Comparison of ENCODE assay signal across 24 cellular contexts in genomic region chr19:1146858-1147780, GRCh38. TPM values are rescaled to one million over a fixed set of nuclear protein-coding genes. Genes with fewer than 3 reads are reported as not detected.
A peak's percentile ranks its signal among the peaks of the same experiment; 100 is the strongest.
DNase-seq lines count a peak whose midpoint lies in the region; ATAC-seq, FAIRE-seq and TF ChIP-seq lines count a peak whose summit lies in the region.
"Had no signal": no experiment of that assay in that cellular context is flagged by ENCODE, and none has a peak within 500 bp of the region (broad histone marks: within the 10 kb centered on the region; RNA-seq: fewer than 3 reads in every experiment).

No MANE protein-coding gene starts in this region.

- in situ Hi-C loops in brain microvascular endothelial cell (cut with HindIII; ENCODE audit: low pct_ligation_motif_present, low sequenced_read_pairs) = no loop called here

- DNase-seq in A549 (ENCODE audit: low read depth in 1 of 2, low spot score in 1 of 2) (no peak), endodermal cell (no peak), nephron progenitor cell (no peak), brain microvascular endothelial cell (no peak)
- no peak for DNase-seq in activated naive CD4-positive, alpha-beta T cell treated with anti-CD3 and anti-CD28 coated beads, Interleukin-2, amount 10 ng/mL, durations not matched to agents 7 days and 5 days
- DNase-seq: CD4-positive, CD25-positive, alpha-beta regulatory T cell; H9; HFFc6; Kasumi-1; NCI-H1105 treated with DMSO at 0.1 percent for 48 hours; NCI-H2029; NCI-H446 treated with DMSO at 0.1 percent for 48 hours; NCI-H526; NCI-H82; NK-92 treated with Interleukin-12 subunit alpha and Interleukin-12 subunit beta, amount 100 ng/mL, for 24 hours; PC-3; Right ventricle myocardium superior had no signal

- no peak for TF ChIP-seq RAD21 in A549 (conservative IDR thresholded peaks at IDR 0.05 in 1 of 2, IDR thresholded peaks at IDR 0.05 in 1 of 2)

- H3K9me3 Mint-ChIP-seq in endodermal cell (no peaks in the 10 kb centered on the region), nephron progenitor cell (peaks cover 15% of the 10 kb centered on the region)
- no peaks in the 10 kb centered on the region for H3K9me3 Mint-ChIP-seq in activated naive CD4-positive, alpha-beta T cell treated with anti-CD3 and anti-CD28 coated beads, Interleukin-2, amount 10 ng/mL, durations not matched to agents 7 days and 5 days
- H3K9me3 Mint-ChIP-seq: CD4-positive, CD25-positive, alpha-beta regulatory T cell had no signal

- TF ChIP-seq CTCF in A549 (IDR thresholded peaks at IDR 0.05) (no peak), endodermal cell (conservative IDR thresholded peaks at IDR 0.05) (no peak), nephron progenitor cell (IDR thresholded peaks at IDR 0.05) (no peak), brain microvascular endothelial cell (IDR thresholded peaks at IDR 0.05; ENCODE audit: low read depth, low read length, missing control alignments) (no peak)

- H3K4me1 ChIP-seq in A549 = peaks cover 16% of the 10 kb centered on the region
- H3K4me1 ChIP-seq in HUES6 (ENCODE audit: control insufficient read depth, insufficient read depth, low read length) = peaks cover 14% of the 10 kb centered on the region
- no peaks in the 10 kb centered on the region for H3K4me1 ChIP-seq in endodermal cell (ENCODE audit: control insufficient read depth, insufficient read depth, low read length)
- H3K4me1 ChIP-seq: BLaER1, SJSA1 had no signal

- CTCF ChIA-PET in A549 (lab: Yijun Ruan, JAX) = interaction anchor here (1.1 kb wide), 1 partner anchor 12 kb away, joined by 3 read pairs; no protein-coding TSS in a partner anchor
- CTCF ChIA-PET in activated naive CD4-positive, alpha-beta T cell treated with anti-CD3 and anti-CD28 coated beads, Interleukin-2, amount 10 ng/mL, durations not matched to agents 7 days and 5 days (lab: Charles Lee) = no interaction called here

- no peak for TF ChIP-seq POLR2A in A549 (IDR thresholded peaks at IDR 0.05; ENCODE audit: low read length)

- 88% methylated on average over 21 of the region's 38 CpGs for WGBS in A549 (ENCODE audit: missing lambda C conversion rate)
- 89 to 94% methylated on average over 12 to 37 of the region's 38 CpGs for WGBS in endodermal cell (ENCODE audit: insufficient coverage in 1 of 2, insufficient read length in 1 of 2), 2 experiments

- no peaks in the 10 kb centered on the region for H3K4me1 Mint-ChIP-seq in endodermal cell
- peaks cover 33% of the 10 kb centered on the region for H3K4me1 Mint-ChIP-seq in nephron progenitor cell
- no peaks in the 10 kb centered on the region for H3K4me1 Mint-ChIP-seq in activated naive CD4-positive, alpha-beta T cell treated with anti-CD3 and anti-CD28 coated beads, Interleukin-2, amount 10 ng/mL, durations not matched to agents 7 days and 5 days

- H3K9ac ChIP-seq in HUES6 (ENCODE audit: low read length) (no peak overlapping the region), endodermal cell (ENCODE audit: extremely low read depth, low read length, poor library complexity, severe bottlenecking) (no peak overlapping the region)
- H3K9ac ChIP-seq: BLaER1 had no signal

- H3K27ac Mint-ChIP-seq in endodermal cell = peak overlapping the region; percentile 48
- H3K27ac Mint-ChIP-seq in nephron progenitor cell = peak overlapping the region; percentile 32
- no peak overlapping the region for H3K27ac Mint-ChIP-seq in activated naive CD4-positive, alpha-beta T cell treated with anti-CD3 and anti-CD28 coated beads, Interleukin-2, amount 10 ng/mL, durations not matched to agents 7 days and 5 days
- H3K27ac Mint-ChIP-seq: CD4-positive, CD25-positive, alpha-beta regulatory T cell; HFFc6 had no signal

- H3K36me3 Mint-ChIP-seq in endodermal cell (ENCODE audit: low read depth) (peaks cover 37% of the 10 kb centered on the region), nephron progenitor cell (ENCODE audit: low read depth) (peaks cover 38% of the 10 kb centered on the region)
- H3K36me3 Mint-ChIP-seq in activated naive CD4-positive, alpha-beta T cell treated with anti-CD3 and anti-CD28 coated beads, Interleukin-2, amount 10 ng/mL, durations not matched to agents 7 days and 5 days = peaks cover 36% of the 10 kb centered on the region

- no peak for FAIRE-seq in A549 (lab: Jason Lieb, UNC)
- FAIRE-seq: D721Med, GM18507, K562 had no signal

- H3K4me3 Mint-ChIP-seq in endodermal cell (no peak overlapping the region), nephron progenitor cell (no peak overlapping the region)
- no peak overlapping the region for H3K4me3 Mint-ChIP-seq in activated naive CD4-positive, alpha-beta T cell treated with anti-CD3 and anti-CD28 coated beads, Interleukin-2, amount 10 ng/mL, durations not matched to agents 7 days and 5 days
- H3K4me3 Mint-ChIP-seq: H9, HFFc6 had no signal

- H3K9me3 ChIP-seq in A549 (no peaks in the 10 kb centered on the region), HUES6 (ENCODE audit: control insufficient read depth, insufficient read depth, low read depth, low read length) (no peaks in the 10 kb centered on the region), endodermal cell (ENCODE audit: control insufficient read depth, low read length) (no peaks in the 10 kb centered on the region)
- H3K9me3 ChIP-seq: SJSA1 had no signal

- H3K27ac ChIP-seq in A549 (peak overlapping the region in 1 of 2 experiments; percentile 68; a peak in 3 of 6 replicates), HUES6 (ENCODE audit: low read depth, low read length) (peak overlapping the region; percentile 41; the same call in 1 of the 2 replicates), endodermal cell (ENCODE audit: low read depth, low read length) (peak overlapping the region; percentile 41), brain microvascular endothelial cell (no peak overlapping the region)
- H3K27ac ChIP-seq: BLaER1, SJSA1 had no signal

- H3K27me3 ChIP-seq in HUES6 (ENCODE audit: control insufficient read depth, insufficient read depth, low read length) = no peaks in the 10 kb centered on the region
- no peaks in the 10 kb centered on the region for H3K27me3 ChIP-seq in endodermal cell (ENCODE audit: control insufficient read depth, insufficient read depth, low read length, poor library complexity, severe bottlenecking)
- H3K27me3 ChIP-seq in brain microvascular endothelial cell (replicated peaks) = no peaks in the 10 kb centered on the region
- H3K27me3 ChIP-seq: BLaER1, SJSA1 had no signal

- no peak overlapping the region for H3K4me2 ChIP-seq in A549
- H3K4me2 ChIP-seq: BLaER1 had no signal

- ATAC-seq in A549 (peak; percentile 9 to 11; a peak in 3 of 6 replicates), HG03521 (IDR thresholded peaks at IDR 0.05; ENCODE audit: unreplicated experiment) (no peak)
- ATAC-seq: PC-3 had no signal

- peaks cover 41% of the 10 kb centered on the region for H3K36me3 ChIP-seq in HUES6 (ENCODE audit: control insufficient read depth, insufficient read depth, low read length)
- peaks cover 14% of the 10 kb centered on the region for H3K36me3 ChIP-seq in endodermal cell (ENCODE audit: control insufficient read depth, insufficient read depth, low read length)
- H3K36me3 ChIP-seq in brain microvascular endothelial cell (replicated peaks) = peaks cover 36% of the 10 kb centered on the region

- no peak overlapping the region for H3K4me3 ChIP-seq in A549
- no peak overlapping the region for H3K4me3 ChIP-seq in HUES6 (ENCODE audit: low read depth, low read length)
- no peak overlapping the region for H3K4me3 ChIP-seq in endodermal cell (ENCODE audit: low read length)
- no peak overlapping the region for H3K4me3 ChIP-seq in brain microvascular endothelial cell (ENCODE audit: low read depth, low read length)
- H3K4me3 ChIP-seq: BLaER1, K562, SJSA1 had no signal

- POLR2A ChIA-PET in A549 (lab: Yijun Ruan, JAX) = no interaction called here

- H3K27me3 Mint-ChIP-seq in endodermal cell (ENCODE audit: insufficient read depth) (no peaks in the 10 kb centered on the region), nephron progenitor cell (ENCODE audit: low read depth, poor library complexity) (peaks cover 2% of the 10 kb centered on the region)
- no peaks in the 10 kb centered on the region for H3K27me3 Mint-ChIP-seq in activated naive CD4-positive, alpha-beta T cell treated with anti-CD3 and anti-CD28 coated beads, Interleukin-2, amount 10 ng/mL, durations not matched to agents 7 days and 5 days
- H3K27me3 Mint-ChIP-seq: CD4-positive, CD25-positive, alpha-beta regulatory T cell had no signal

- no peak for TF ChIP-seq EP300 in A549 (IDR thresholded peaks at IDR 0.05)

RNA-seq across cellular contexts. Expression of gene SBNO2, which starts 26.9 kb away (rescaled TPM):
- polyA plus RNA-seq in A549 (2011; rRNA removed) = 6.8 and 8.4 TPM in 2 replicates
- polyA plus RNA-seq in A549 (2012; cell fraction: cytosol; rRNA removed) = 28.7 and 40.8 TPM in 2 replicates
- 118 and 161 TPM in 2 replicates for polyA plus RNA-seq in A549 (2012; cell fraction: nucleus; rRNA removed)
- polyA plus RNA-seq in A549 (2017; fragmentation: RNase III; extraction: RNeasy Plus Mini Kit Qiagen cat#74134 plus additional on column Dnase treatment) = 27.0 to 32.0 TPM (median 27.7 TPM) in 3 replicates
- polyA minus RNA-seq in A549 (2011; rRNA and poly(A)+ RNA removed) = 9.6 and 15.2 TPM in 2 replicates
- 10 to 100 TPM; 43.3 to 50.4 TPM for total RNA-seq in endodermal cell
- polyA plus RNA-seq in endodermal cell (2013, experiment 1 of 2) = 17.7 TPM
- polyA plus RNA-seq in endodermal cell (2013, experiment 2 of 2) = 17.6 TPM

RNA-seq across cellular contexts. Expression of gene GPX4, which starts 43.3 kb away (rescaled TPM):
- polyA plus RNA-seq in A549 (2011; rRNA removed) = 223 and 248 TPM in 2 replicates
- polyA plus RNA-seq in A549 (2012; cell fraction: cytosol; rRNA removed) = 768 and 819 TPM in 2 replicates
- polyA plus RNA-seq in A549 (2012; cell fraction: nucleus; rRNA removed) = 378 and 395 TPM in 2 replicates
- polyA plus RNA-seq in A549 (2017; fragmentation: RNase III; extraction: RNeasy Plus Mini Kit Qiagen cat#74134 plus additional on column Dnase treatment) = 370 to 402 TPM (median 394 TPM) in 3 replicates
- polyA minus RNA-seq in A549 (2011; rRNA and poly(A)+ RNA removed) = 180 and 195 TPM in 2 replicates
- total RNA-seq in endodermal cell = 100 to 1,000 TPM; 331 to 449 TPM
- polyA plus RNA-seq in endodermal cell (2013, experiment 1 of 2) = 418 TPM
- 416 TPM for polyA plus RNA-seq in endodermal cell (2013, experiment 2 of 2)

RNA-seq across cellular contexts. Expression of gene POLR2E, which starts 51.9 kb away (rescaled TPM):
- 81.0 and 99.6 TPM in 2 replicates for polyA plus RNA-seq in A549 (2011; rRNA removed)
- polyA plus RNA-seq in A549 (2012; cell fraction: cytosol; rRNA removed) = 346 and 402 TPM in 2 replicates
- 288 and 337 TPM in 2 replicates for polyA plus RNA-seq in A549 (2012; cell fraction: nucleus; rRNA removed)
- 170 to 181 TPM (median 172 TPM) in 3 replicates for polyA plus RNA-seq in A549 (2017; fragmentation: RNase III; extraction: RNeasy Plus Mini Kit Qiagen cat#74134 plus additional on column Dnase treatment)
- 102 and 159 TPM in 2 replicates for polyA minus RNA-seq in A549 (2011; rRNA and poly(A)+ RNA removed)
- 100 to 1,000 TPM; 225 to 254 TPM for total RNA-seq in endodermal cell
- 192 TPM for polyA plus RNA-seq in endodermal cell (2013, experiment 1 of 2)
- polyA plus RNA-seq in endodermal cell (2013, experiment 2 of 2) = 174 TPM

RNA-seq across cellular contexts. Expression of gene STK11, which starts 58.5 kb away (rescaled TPM):
- 12.2 and 16.2 TPM in 2 replicates for polyA plus RNA-seq in A549 (2011; rRNA removed)
- 35.2 and 42.6 TPM in 2 replicates for polyA plus RNA-seq in A549 (2012; cell fraction: cytosol; rRNA removed)
- polyA plus RNA-seq in A549 (2012; cell fraction: nucleus; rRNA removed) = 108 and 121 TPM in 2 replicates
- polyA plus RNA-seq in A549 (2017; fragmentation: RNase III; extraction: RNeasy Plus Mini Kit Qiagen cat#74134 plus additional on column Dnase treatment) = 33.6 to 34.2 TPM (median 34.0 TPM) in 3 replicates
- 18.6 and 21.3 TPM in 2 replicates for polyA minus RNA-seq in A549 (2011; rRNA and poly(A)+ RNA removed)
- total RNA-seq in endodermal cell = 10 to 100 TPM; 78.8 to 81.4 TPM
- polyA plus RNA-seq in endodermal cell (2013, experiment 1 of 2) = 44.7 TPM
- polyA plus RNA-seq in endodermal cell (2013, experiment 2 of 2) = 46.8 TPM
